ENCODE assay signal across 15 cellular contexts in the genomic region with DNA sequence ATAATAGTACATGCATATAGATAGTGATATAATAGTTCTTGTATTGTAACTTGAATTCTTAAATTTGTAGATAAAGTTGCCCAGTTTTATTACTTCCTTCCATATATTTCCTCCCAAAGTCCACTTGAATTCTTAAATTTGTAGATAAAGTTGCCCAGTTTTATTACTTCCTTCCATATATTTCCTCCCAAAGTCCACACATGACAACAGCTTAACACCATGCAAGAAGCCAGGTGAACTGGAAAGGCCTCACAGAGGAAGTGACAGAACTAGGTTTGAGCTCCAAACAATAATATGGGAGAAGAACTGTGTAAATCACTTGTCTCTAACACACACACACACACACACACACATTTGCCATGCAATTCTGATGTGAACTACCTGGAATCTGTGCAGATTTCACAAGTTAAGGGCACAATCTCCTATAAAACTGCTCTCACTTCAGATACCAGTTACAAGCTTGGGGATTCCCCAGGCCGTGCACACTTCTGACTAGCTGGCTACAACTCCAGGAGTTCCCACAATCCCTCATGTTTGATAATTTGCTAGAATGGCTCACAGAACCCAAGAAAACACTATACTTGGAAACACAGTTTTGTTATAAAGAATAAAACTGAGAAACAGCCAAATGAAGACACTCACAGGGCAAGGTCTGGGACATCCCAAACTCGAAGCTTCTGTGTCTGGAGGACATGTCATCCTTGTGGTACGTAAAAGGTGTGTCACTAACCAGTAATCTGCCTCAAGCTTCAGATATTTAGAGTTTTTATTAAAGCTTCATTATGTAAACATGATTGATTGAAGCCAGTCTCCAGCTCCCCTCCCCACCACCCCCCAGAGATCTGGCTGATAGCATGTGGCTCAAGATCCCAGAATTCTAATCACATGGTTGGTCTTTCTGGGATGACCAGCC.
"Had no signal": no experiment of that assay in that cellular context is flagged by ENCODE, and none has a peak within 500 bp of the region (broad histone marks: within the 10 kb centered on the region; RNA-seq: fewer than 3 reads in every experiment).

No MANE protein-coding gene starts in this region.

- ATAC-seq: activated CD8-positive, alpha-beta T cell treated with anti-CD3 and anti-CD28 coated beads, Interleukin-2, amount 10 ng/mL, durations not matched to agents 7 days and 5 days; left ventricle myocardium superior; T-cell had no signal

- H3K27ac Mint-ChIP-seq: activated CD8-positive, alpha-beta T cell treated with anti-CD3 and anti-CD28 coated beads, Interleukin-2, amount 10 ng/mL, durations not matched to agents 7 days and 5 days; activated naive CD4-positive, alpha-beta T cell treated with anti-CD3 and anti-CD28 coated beads for 36 hours; activated T-helper 1 cell treated with anti-CD3 and anti-CD28 coated beads, Interleukin-12 subunit alpha, Interleukin-12 subunit beta, Interleukin-2, Interleukin-4 antibody, amounts not matched to agents 30 ng/mL and 10 ng/mL and 1 ng/mL, durations not matched to agents 14 hours and 24 hours and 36 hours; naive B cell; T-cell had no signal

- H3K4me3 ChIP-seq: right atrium auricular region, skin epidermis, thyroid gland had no signal

- H3K27me3 ChIP-seq: neutrophil, right atrium auricular region, thyroid gland had no signal

- DNase-seq: activated CD8-positive, alpha-beta T cell treated with anti-CD3 and anti-CD28 coated beads, Interleukin-2, amount 10 ng/mL, durations not matched to agents 7 days and 5 days; activated naive CD4-positive, alpha-beta T cell treated with anti-CD3 and anti-CD28 coated beads for 36 hours; caudate nucleus; cortex of kidney; erythroblast; left ventricle myocardium superior; naive B cell; posterior cingulate gyrus; T-cell; T1000; thyroid gland had no signal

- H3K27me3 Mint-ChIP-seq: naive B cell, T-cell had no signal

- H3K9me3 Mint-ChIP-seq: activated naive CD4-positive, alpha-beta T cell treated with anti-CD3 and anti-CD28 coated beads for 36 hours; activated T-helper 1 cell treated with anti-CD3 and anti-CD28 coated beads, Interleukin-12 subunit alpha, Interleukin-12 subunit beta, Interleukin-2, Interleukin-4 antibody, amounts not matched to agents 30 ng/mL and 10 ng/mL and 1 ng/mL, durations not matched to agents 14 hours and 24 hours and 36 hours; T-cell had no signal

- H3K36me3 ChIP-seq: neutrophil, right atrium auricular region, thyroid gland had no signal

- H3K27ac ChIP-seq: neutrophil, right atrium auricular region, skin epidermis, thyroid gland had no signal

- H3K4me1 ChIP-seq: right atrium auricular region, thyroid gland had no signal

- H3K4me3 Mint-ChIP-seq: activated CD8-positive, alpha-beta T cell treated with anti-CD3 and anti-CD28 coated beads, Interleukin-2, amount 10 ng/mL, durations not matched to agents 7 days and 5 days; activated naive CD4-positive, alpha-beta T cell treated with anti-CD3 and anti-CD28 coated beads for 36 hours; activated T-helper 1 cell treated with anti-CD3 and anti-CD28 coated beads, Interleukin-12 subunit alpha, Interleukin-12 subunit beta, Interleukin-2, Interleukin-4 antibody, amounts not matched to agents 30 ng/mL and 10 ng/mL and 1 ng/mL, durations not matched to agents 14 hours and 24 hours and 36 hours; naive B cell; T-cell had no signal

- H3K36me3 Mint-ChIP-seq: naive B cell, T-cell had no signal

- H3K9me3 ChIP-seq: neutrophil, right atrium auricular region, thyroid gland had no signal
